In the genomic region with DNA sequence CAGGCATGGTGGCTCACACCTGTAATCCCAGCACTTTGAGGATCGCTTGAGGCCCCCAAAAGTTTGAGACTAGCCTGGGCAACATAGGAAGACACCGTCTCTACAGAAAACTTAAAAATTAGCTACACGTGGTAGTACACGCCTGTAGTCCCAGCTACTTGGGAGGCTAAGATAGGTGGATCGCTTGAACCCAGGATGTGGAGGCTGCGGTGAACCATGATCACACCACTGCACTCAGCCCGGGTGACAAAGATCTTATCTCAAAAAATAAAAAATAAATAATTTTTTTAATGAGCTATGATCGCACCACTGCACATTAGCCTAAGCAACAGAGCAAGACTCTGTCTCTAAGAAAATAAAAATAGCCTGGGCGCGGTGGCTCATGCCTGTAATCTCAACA, we compare ENCODE assay signal across 21 cellular contexts. TPM values are rescaled to one million over a fixed set of nuclear protein-coding genes. Genes with fewer than 3 reads are reported as not detected.
A peak's percentile ranks its signal among the peaks of the same experiment; 100 is the strongest.
DNase-seq lines count a peak whose midpoint lies in the region; ATAC-seq and TF ChIP-seq lines count a peak whose summit lies in the region.
"Had no signal": no experiment of that assay in that cellular context is flagged by ENCODE, and none has a peak within 500 bp of the region (broad histone marks: within the 10 kb centered on the region; RNA-seq: fewer than 3 reads in every experiment).

No MANE protein-coding gene starts in this region.

- H3K79me2 ChIP-seq in Karpas-422 (ENCODE audit: low read length), result peaks cover 58% of the 10 kb centered on the region

- no peak overlapping the region for H3K4me3 Mint-ChIP-seq in CD8-positive, alpha-beta T cell
- H3K4me3 Mint-ChIP-seq in naive thymus-derived CD4-positive, alpha-beta T cell, result no peak overlapping the region

- H3K9me3 Mint-ChIP-seq in CD8-positive, alpha-beta T cell, result no peaks in the 10 kb centered on the region
- no peaks in the 10 kb centered on the region for H3K9me3 Mint-ChIP-seq in naive thymus-derived CD4-positive, alpha-beta T cell

- H3K27me3 ChIP-seq in CD8-positive, alpha-beta T cell (ENCODE audit: insufficient read depth, low read length), result no peaks in the 10 kb centered on the region
- no peaks in the 10 kb centered on the region for H3K27me3 ChIP-seq in Karpas-422 (ENCODE audit: low read length)
- no peaks in the 10 kb centered on the region for H3K27me3 ChIP-seq in naive thymus-derived CD4-positive, alpha-beta T cell (ENCODE audit: control insufficient read depth in 2 of 2, insufficient read depth in 2 of 2, low read length in 2 of 2)
- H3K27me3 ChIP-seq: MG63, SJSA1 had no signal

- DNase-seq in CD8-positive, alpha-beta T cell, result peak in 2 of 7 experiments; percentile 25 to 59
- DNase-seq in Karpas-422 (no peak), NCI-H2171 (lab: John Stamatoyannopoulos, UW) (no peak), NCI-H1930 (lab: John Stamatoyannopoulos, UW) (no peak), erythroblast (lab: John Stamatoyannopoulos, UW) (no peak)
- DNase-seq in naive thymus-derived CD4-positive, alpha-beta T cell, result no peak
- DNase-seq: C1 segment of cervical spinal cord, Calu3, DMS79 treated with DMSO at 0.1 percent for 48 hours, GF-D8, MG63, NCI-H1105 treated with DMSO at 0.1 percent for 48 hours, NCI-H146, NCI-H2029, NCI-H446 treated with DMSO at 0.1 percent for 48 hours, NCI-H526, PC-9 had no signal

- H3K27ac ChIP-seq in 22Rv1, result peak overlapping the region; percentile 76; the same call in 1 of the 2 replicates
- no peak overlapping the region for H3K27ac ChIP-seq in CD8-positive, alpha-beta T cell (ENCODE audit: low read depth, low read length)
- H3K27ac ChIP-seq in Karpas-422 (ENCODE audit: low read length), result peak overlapping the region; percentile 92; the same call in 1 of the 2 replicates
- no peak overlapping the region for H3K27ac ChIP-seq in naive thymus-derived CD4-positive, alpha-beta T cell (ENCODE audit: low read depth, low read length)
- H3K27ac ChIP-seq: PC-9, SJSA1 had no signal

- H4K20me1 ChIP-seq in Karpas-422 (ENCODE audit: insufficient read depth, low read depth, low read length), result no peaks in the 10 kb centered on the region

- peaks cover 8% of the 10 kb centered on the region for H3K4me1 Mint-ChIP-seq in CD8-positive, alpha-beta T cell (ENCODE audit: low read depth)
- peaks cover 7 to 19% (median 11%) of the 10 kb centered on the region in 7 donors for H3K4me1 Mint-ChIP-seq in naive thymus-derived CD4-positive, alpha-beta T cell

- no peak overlapping the region for H3K27ac Mint-ChIP-seq in CD8-positive, alpha-beta T cell
- H3K27ac Mint-ChIP-seq in naive thymus-derived CD4-positive, alpha-beta T cell, result no peak overlapping the region

- no peak overlapping the region for H3K4me3 ChIP-seq in CD8-positive, alpha-beta T cell (ENCODE audit: low read depth, low read length)
- no peak overlapping the region for H3K4me3 ChIP-seq in Karpas-422 (ENCODE audit: low read length)
- H3K4me3 ChIP-seq in naive thymus-derived CD4-positive, alpha-beta T cell (ENCODE audit: low read length), result no peak overlapping the region
- H3K4me3 ChIP-seq: MG63, PC-9, SJSA1 had no signal

- H3K4me2 ChIP-seq in Karpas-422 (ENCODE audit: low read depth, low read length, poor library complexity, severe bottlenecking), result no peak overlapping the region
- H3K4me2 ChIP-seq: PC-9 had no signal

- intact Hi-C loops in CD8-positive, alpha-beta T cell (cut with DNase I, micrococcal nuclease), result no loop called here
- intact Hi-C loops in naive thymus-derived CD4-positive, alpha-beta T cell (cut with micrococcal nuclease), result no loop called here

- no peaks in the 10 kb centered on the region for H3K36me3 ChIP-seq in CD8-positive, alpha-beta T cell (ENCODE audit: insufficient read depth, low read length)
- peaks cover 5% of the 10 kb centered on the region; the same call in 1 of the 2 replicates for H3K36me3 ChIP-seq in Karpas-422 (ENCODE audit: insufficient read depth, low read length)
- no peaks in the 10 kb centered on the region for H3K36me3 ChIP-seq in naive thymus-derived CD4-positive, alpha-beta T cell (ENCODE audit: control insufficient read depth in 2 of 3, insufficient read depth in 3 of 3, low read length in 3 of 3)
- H3K36me3 ChIP-seq: MG63, SJSA1 had no signal

- H3K4me1 ChIP-seq in CD8-positive, alpha-beta T cell (ENCODE audit: insufficient read depth, low read length), result peaks cover 2% of the 10 kb centered on the region
- peaks cover 69% of the 10 kb centered on the region for H3K4me1 ChIP-seq in Karpas-422 (ENCODE audit: low read length)
- peaks cover 6 to 19% of the 10 kb centered on the region in 2 donors for H3K4me1 ChIP-seq in naive thymus-derived CD4-positive, alpha-beta T cell (ENCODE audit: control insufficient read depth in 2 of 2, insufficient read depth in 2 of 2, low read length in 2 of 2)

- H3K9me2 ChIP-seq in Karpas-422 (replicated peaks; ENCODE audit: insufficient read depth, low read length), result no peaks in the 10 kb centered on the region

- CTCF ChIA-PET in CD8-positive, alpha-beta T cell (lab: Charles Lee), result interaction anchor here (0.9 to 1.3 kb wide), 2 partner anchors 10 to 54 kb away, joined by 3 to 5 read pairs; no protein-coding TSS in a partner anchor
- CTCF ChIA-PET in naive thymus-derived CD4-positive, alpha-beta T cell (lab: Charles Lee), result no interaction called here

- no peaks in the 10 kb centered on the region for H3K9me3 ChIP-seq in CD8-positive, alpha-beta T cell (ENCODE audit: low read length)
- no peaks in the 10 kb centered on the region for H3K9me3 ChIP-seq in Karpas-422 (ENCODE audit: low read length)
- no peaks in the 10 kb centered on the region for H3K9me3 ChIP-seq in naive thymus-derived CD4-positive, alpha-beta T cell (ENCODE audit: control insufficient read depth in 2 of 3, low read length in 3 of 3)
- H3K9me3 ChIP-seq: MG63, SJSA1 had no signal

- TF ChIP-seq POLR2A in erythroblast (IDR thresholded peaks at IDR 0.05; ENCODE audit: low read length), result no peak

- H2AFZ ChIP-seq in Karpas-422 (ENCODE audit: low read length), result no peak overlapping the region
- H2AFZ ChIP-seq: PC-9 had no signal

- no peak for TF ChIP-seq CTCF in 22Rv1 (IDR thresholded peaks at IDR 0.05)
- TF ChIP-seq CTCF in CD8-positive, alpha-beta T cell (IDR thresholded peaks at IDR 0.05), result no peak

- ATAC-seq in CD8-positive, alpha-beta T cell, result peak; percentile 51
- peak; percentile 47 for ATAC-seq in naive thymus-derived CD4-positive, alpha-beta T cell
- ATAC-seq: HepG2, Right ventricle myocardium inferior had no signal

- H3K27me3 Mint-ChIP-seq in CD8-positive, alpha-beta T cell (ENCODE audit: low read depth), result no peaks in the 10 kb centered on the region
- peaks cover 0 to 6% (median 0%) of the 10 kb centered on the region in 5 donors for H3K27me3 Mint-ChIP-seq in naive thymus-derived CD4-positive, alpha-beta T cell

- POLR2A ChIA-PET in CD8-positive, alpha-beta T cell (lab: Charles Lee), result interaction anchor here (1.0 to 1.3 kb wide), 3 partner anchors 19 to 36 kb away, joined by 3 read pairs; no protein-coding TSS in a partner anchor
- POLR2A ChIA-PET in naive thymus-derived CD4-positive, alpha-beta T cell (lab: Charles Lee), result interaction anchor here (1.7 kb wide), 1 partner anchor 10 kb away, joined by 6 read pairs; no protein-coding TSS in a partner anchor

- H3K9ac ChIP-seq in Karpas-422 (ENCODE audit: low read length), result no peak overlapping the region

- H3K36me3 Mint-ChIP-seq in CD8-positive, alpha-beta T cell, result no peaks in the 10 kb centered on the region
- peaks cover 0 to 7% (median 4%) of the 10 kb centered on the region in 5 donors for H3K36me3 Mint-ChIP-seq in naive thymus-derived CD4-positive, alpha-beta T cell

RNA-seq across cellular contexts. Expression of gene RCBTB2, which starts 6.6 kb away (rescaled TPM):
- total RNA-seq in CD8-positive, alpha-beta T cell, result 1 to 10 TPM; 1.5 to 2.0 TPM
- total RNA-seq in Karpas-422 (2014; rRNA removed; shearing (Covaris generic); ENCODE audit: low replicate concordance), result 20.2 and 25.6 TPM in 2 replicates
- total RNA-seq in naive thymus-derived CD4-positive, alpha-beta T cell, result 10 to 100 TPM in 3 of 5 experiments, 1 to 10 TPM in 2; 7.6 to 17.8 (median 10.1) TPM
- polyA plus RNA-seq in naive thymus-derived CD4-positive, alpha-beta T cell, result 10 to 100 TPM; 14.6 to 19.7 TPM

Comparison
In these comparisons a context has a peak if more than half of its experiments do, and no peak if none do; other contexts are left out.
1. H3K27ac ChIP-seq: peak in 22Rv1 (single experiment) and Karpas-422 (single experiment); none in CD8-positive, alpha-beta T cell (single experiment) and naive thymus-derived CD4-positive, alpha-beta T cell (single experiment).